Comparison of ENCODE assay signal across 28 cellular contexts in genomic region chr1:83976920-83977319, GRCh38.
"Had no signal": no experiment of that assay in that cellular context is flagged by ENCODE, and none has a peak within 500 bp of the region (broad histone marks: within the 10 kb centered on the region; RNA-seq: fewer than 3 reads in every experiment).

No MANE protein-coding gene starts in this region.

- H3K4me3 Mint-ChIP-seq: immature natural killer cell; mesothelial cell of epicardium; naive B cell; natural killer cell; nephron progenitor cell; neural progenitor cell; stimulated activated effector memory CD8-positive, alpha-beta T cell treated with anti-CD3 and anti-CD28 coated beads, Interleukin-12 subunit alpha, Interleukin-12 subunit beta, amount 100 ng/mL, for 72 hours; stimulated activated naive CD8-positive, alpha-beta T cell treated with anti-CD3 and anti-CD28 coated beads, Interleukin-15, Interleukin-2, amounts not matched to agents 100 ng/mL and 50 ng/mL, for 24 hours had no signal

- H3K27ac Mint-ChIP-seq: immature natural killer cell; mesothelial cell of epicardium; naive B cell; natural killer cell; nephron progenitor cell; neural progenitor cell; progenitor cell of endocrine pancreas; stimulated activated effector memory CD8-positive, alpha-beta T cell treated with anti-CD3 and anti-CD28 coated beads, Interleukin-12 subunit alpha, Interleukin-12 subunit beta, amount 100 ng/mL, for 72 hours; stimulated activated naive CD8-positive, alpha-beta T cell treated with anti-CD3 and anti-CD28 coated beads, Interleukin-15, Interleukin-2, amounts not matched to agents 100 ng/mL and 50 ng/mL, for 24 hours had no signal

- H3K4me1 Mint-ChIP-seq: immature natural killer cell; mesothelial cell of epicardium; naive B cell; natural killer cell; neural progenitor cell; stimulated activated effector memory CD8-positive, alpha-beta T cell treated with anti-CD3 and anti-CD28 coated beads, Interleukin-12 subunit alpha, Interleukin-12 subunit beta, amount 100 ng/mL, for 72 hours had no signal

- H3K27me3 ChIP-seq: neural progenitor cell, neutrophil, right atrium auricular region, spleen, suprapubic skin, tibial artery, upper lobe of right lung had no signal

- H3K36me3 Mint-ChIP-seq: immature natural killer cell; naive B cell; natural killer cell; stimulated activated effector memory CD8-positive, alpha-beta T cell treated with anti-CD3 and anti-CD28 coated beads, Interleukin-12 subunit alpha, Interleukin-12 subunit beta, amount 100 ng/mL, for 72 hours had no signal

- H3K9me3 Mint-ChIP-seq: immature natural killer cell; naive B cell; natural killer cell; stimulated activated effector memory CD8-positive, alpha-beta T cell treated with anti-CD3 and anti-CD28 coated beads, Interleukin-12 subunit alpha, Interleukin-12 subunit beta, amount 100 ng/mL, for 72 hours; stimulated activated naive CD8-positive, alpha-beta T cell treated with anti-CD3 and anti-CD28 coated beads, Interleukin-15, Interleukin-2, amounts not matched to agents 100 ng/mL and 50 ng/mL, for 24 hours had no signal

- FAIRE-seq: urothelium cell line had no signal

- H3K27me3 Mint-ChIP-seq: naive B cell, progenitor cell of endocrine pancreas had no signal

- DNase-seq: hypothalamus; immature natural killer cell; islet precursor cell; left ventricle myocardium inferior; mesendoderm; naive B cell; natural killer cell; nephron progenitor cell; occipital lobe; spleen; stimulated activated CD4-positive, alpha-beta T cell treated with anti-CD3 and anti-CD28 coated beads, Interleukin-4, amount 100 ng/mL, for 24 hours; stimulated activated naive CD4-positive, alpha-beta T cell; tibial artery; trophoblast cell; upper lobe of right lung had no signal

- H3K9me3 ChIP-seq: neutrophil, suprapubic skin, thoracic aorta, tibial artery, upper lobe of right lung had no signal

- ATAC-seq: natural killer cell; sciatic nerve; stimulated activated effector memory CD8-positive, alpha-beta T cell treated with anti-CD3 and anti-CD28 coated beads, Interleukin-12 subunit alpha, Interleukin-12 subunit beta, amount 100 ng/mL, for 72 hours; upper lobe of right lung had no signal

- H3K36me3 ChIP-seq: left ventricle myocardium inferior, neural progenitor cell, neutrophil, right atrium auricular region, spleen, suprapubic skin, thoracic aorta, tibial artery, upper lobe of right lung had no signal

- H3K27ac ChIP-seq: left ventricle myocardium inferior, neural progenitor cell, neutrophil, right atrium auricular region, skin epidermis, spleen, suprapubic skin, thoracic aorta, tibial artery, upper lobe of right lung had no signal

- H3K4me1 ChIP-seq: left ventricle myocardium inferior, neural progenitor cell, right atrium auricular region, spleen, suprapubic skin, upper lobe of right lung had no signal

- H3K4me3 ChIP-seq: left ventricle myocardium inferior, lung, neural progenitor cell, right atrium auricular region, skin epidermis, spleen, suprapubic skin, thoracic aorta, tibial artery, upper lobe of right lung had no signal
